ENCODE assay signal across 8 cellular contexts in genomic region chr17:46978489-46979022, GRCh38. TPM values are rescaled to one million over a fixed set of nuclear protein-coding genes. Genes with fewer than 3 reads are reported as not detected.
DNase-seq lines count a peak whose midpoint lies in the region; FAIRE-seq and TF ChIP-seq lines count a peak whose summit lies in the region.

No MANE protein-coding gene starts in this region.

- H3K36me3 Mint-ChIP-seq in neural progenitor cell, result peaks cover 5% of the 10 kb centered on the region

- no peak overlapping the region for H3K27ac Mint-ChIP-seq in neural progenitor cell

- CTCF ChIA-PET in endothelial cell of umbilical vein (lab: Charles Lee), result interaction anchor here (1.7 kb wide), 1 partner anchor 35 kb away, joined by 7 read pairs; no protein-coding TSS in a partner anchor

- dilution Hi-C loops in endothelial cell of umbilical vein (cut with MboI; ENCODE audit: extremely low pct_ligation_motif_present, low sequenced_read_pairs), result no loop called here

- H3K27ac ChIP-seq in SJSA1, result no peak overlapping the region
- no peak overlapping the region for H3K27ac ChIP-seq in endothelial cell of umbilical vein (ENCODE audit: insufficient read depth, low read depth, low read length)
- H3K27ac ChIP-seq in neural progenitor cell, result no peak overlapping the region

- H3K9me3 ChIP-seq in ES-I3 (ENCODE audit: control insufficient read depth, insufficient read depth, low read length) (no peaks in the 10 kb centered on the region), SJSA1 (replicated peaks) (peaks cover 10% of the 10 kb centered on the region), endothelial cell of umbilical vein (replicated peaks; ENCODE audit: control insufficient read depth, insufficient read depth, low read length) (no peaks in the 10 kb centered on the region), neural progenitor cell (ENCODE audit: low read depth) (no peaks in the 10 kb centered on the region)

- H2AFZ ChIP-seq in endothelial cell of umbilical vein (ENCODE audit: low read depth, low read length) (peak overlapping the region; percentile 83), neural progenitor cell (replicated peaks) (peak overlapping the region; percentile 81)

- H3K4me2 ChIP-seq in endothelial cell of umbilical vein (ENCODE audit: insufficient read depth, low read length) (peak overlapping the region; percentile 79), neural progenitor cell (peak overlapping the region; percentile 96)

- no peak for FAIRE-seq in endothelial cell of umbilical vein (lab: Jason Lieb, UNC)

- H3K27me3 ChIP-seq in SJSA1 (replicated peaks) (peaks cover 68% of the 10 kb centered on the region), endothelial cell of umbilical vein (ENCODE audit: control insufficient read depth in 2 of 2, insufficient read depth in 2 of 2, low read length in 2 of 2) (peaks cover 34 to 44% of the 10 kb centered on the region in 2 experiments), neural progenitor cell (peaks cover 51% of the 10 kb centered on the region)

- intact Hi-C loops in endothelial cell of umbilical vein (cut with micrococcal nuclease), result no loop called here

- H3F3A ChIP-seq in neural progenitor cell (ENCODE audit: low read depth), result peaks cover 34% of the 10 kb centered on the region

- TF ChIP-seq CTCF in endothelial cell of umbilical vein (IDR thresholded peaks at IDR 0.05; ENCODE audit: extremely low read depth in 1 of 2, insufficient read depth in 1 of 2, low read depth in 1 of 2, low read length in 2 of 2), result no peak
- no peak for TF ChIP-seq CTCF in neural progenitor cell (IDR thresholded peaks at IDR 0.05)

- H3K4me1 ChIP-seq in ES-I3 (ENCODE audit: insufficient read depth, low read length) (peaks cover 22% of the 10 kb centered on the region), SJSA1 (replicated peaks) (peaks cover 18% of the 10 kb centered on the region), endothelial cell of umbilical vein (ENCODE audit: control insufficient read depth, extremely low read depth, insufficient read depth, low read length) (peaks cover 9% of the 10 kb centered on the region), neural progenitor cell (peaks cover 16% of the 10 kb centered on the region)

- TF ChIP-seq POLR2A in endothelial cell of umbilical vein (IDR thresholded peaks at IDR 0.05; ENCODE audit: low read depth, low read length), result no peak

- DNase-seq in SJSA1 (ENCODE audit: low read depth in 1 of 2, low spot score in 2 of 2) (no peak), endothelial cell of umbilical vein (ENCODE audit: low read depth, low spot score) (no peak), neural progenitor cell (ENCODE audit: low spot score) (peak; percentile 60), NCI-H1694 (lab: John Stamatoyannopoulos, UW) (no peak), H4 (ENCODE audit: low spot score) (no peak), kidney tubule cell (ENCODE audit: low spot score) (no peak)
- DNase-seq in activated CD4-positive, CD25-positive, alpha-beta regulatory T cell treated with anti-CD3 and anti-CD28 coated beads, Interleukin-2, amount 50 U/mL, for 72 hours, result no peak

- BruUV-seq in endothelial cell of umbilical vein (replicated peaks; lab: Mats Ljungman, UMichigan), result no TSS peak

- H4K20me1 ChIP-seq in endothelial cell of umbilical vein (replicated peaks; ENCODE audit: control insufficient read depth, extremely low read depth, insufficient read depth, low read length) (no peaks in the 10 kb centered on the region), neural progenitor cell (ENCODE audit: low read depth) (no peaks in the 10 kb centered on the region)

- H3K4me3 Mint-ChIP-seq in neural progenitor cell, result peak overlapping the region; percentile 96

- peaks cover 32% of the 10 kb centered on the region for H3K27me3 Mint-ChIP-seq in neural progenitor cell (ENCODE audit: insufficient read depth, low read depth)

- H3K79me2 ChIP-seq in endothelial cell of umbilical vein (ENCODE audit: control insufficient read depth, insufficient read depth, low read length), result no peaks in the 10 kb centered on the region
- no peaks in the 10 kb centered on the region for H3K79me2 ChIP-seq in neural progenitor cell (ENCODE audit: low read depth)

- peaks cover 35% of the 10 kb centered on the region for H3K4me1 Mint-ChIP-seq in neural progenitor cell

- H3K4me3 ChIP-seq in SJSA1, result peak overlapping the region; percentile 34
- peak overlapping the region; percentile 24 to 46 (median 42) for H3K4me3 ChIP-seq in endothelial cell of umbilical vein (replicated peaks in 1 of 3; ENCODE audit: insufficient read depth in 1 of 3, low read depth in 1 of 3, low read length in 3 of 3)
- H3K4me3 ChIP-seq in neural progenitor cell, result peak overlapping the region; percentile 61

- H3K9me3 Mint-ChIP-seq in neural progenitor cell, result no peaks in the 10 kb centered on the region

- POLR2A ChIA-PET in endothelial cell of umbilical vein (lab: Charles Lee), result interaction anchor here (0.6 kb wide), 1 partner anchor 173 kb away, joined by 3 read pairs; no protein-coding TSS in a partner anchor

- no peaks in the 10 kb centered on the region for H3K9me1 ChIP-seq in endothelial cell of umbilical vein (replicated peaks; ENCODE audit: control insufficient read depth, extremely low read depth, insufficient read depth, low read length)

- peak overlapping the region; percentile 64 for H3K9ac ChIP-seq in ES-I3 (ENCODE audit: low read depth, low read length)
- no peak overlapping the region for H3K9ac ChIP-seq in endothelial cell of umbilical vein (replicated peaks; ENCODE audit: extremely low read depth, insufficient read depth, low read length)
- H3K9ac ChIP-seq in neural progenitor cell, result no peak overlapping the region

- H3K36me3 ChIP-seq in ES-I3 (ENCODE audit: insufficient read depth, low read length) (no peaks in the 10 kb centered on the region), SJSA1 (no peaks in the 10 kb centered on the region), endothelial cell of umbilical vein (ENCODE audit: control insufficient read depth in 2 of 2, extremely low read depth in 1 of 2, insufficient read depth in 2 of 2, low read length in 2 of 2) (no peaks in the 10 kb centered on the region), neural progenitor cell (no peaks in the 10 kb centered on the region)

TF ChIP-seq in endothelial cell of umbilical vein, 7 proteins besides CTCF, POLR2A, EP300 and RAD21:
- peak; percentile 70 for TF ChIP-seq EZH2 (IDR thresholded peaks at IDR 0.05; ENCODE audit: borderline replicate concordance, low read depth, low read length, severe bottlenecking)
- no peak for TF ChIP-seq JUN (IDR thresholded peaks at IDR 0.05; ENCODE audit: borderline replicate concordance, insufficient read depth, insufficient read length, low read depth)

RNA-seq across cellular contexts. Expression of gene RPRML, which starts 0.5 kb away (rescaled TPM):
- not detected in 2 replicates for total RNA-seq in SJSA1 (2014; rRNA removed; shearing (Covaris generic))
- total RNA-seq in endothelial cell of umbilical vein, result not detected in 2 replicates
- polyA plus RNA-seq in endothelial cell of umbilical vein, result 0.08 and 0.16 TPM in 2 replicates
- polyA plus RNA-seq in endothelial cell of umbilical vein (2011; cell fraction: cytosol; rRNA removed), result 0.06 TPM in 1 of 2 replicates, not detected in the other
- not detected in 2 replicates for polyA plus RNA-seq in endothelial cell of umbilical vein (2011; cell fraction: nucleus; rRNA removed)
- polyA plus RNA-seq in endothelial cell of umbilical vein (2012), result not detected in 2 replicates
- not detected in 2 replicates for polyA minus RNA-seq in endothelial cell of umbilical vein
- polyA minus RNA-seq in endothelial cell of umbilical vein (2011; cell fraction: cytosol; rRNA and poly(A)+ RNA removed), result not detected
- polyA minus RNA-seq in endothelial cell of umbilical vein (2011; cell fraction: nucleus; rRNA and poly(A)+ RNA removed), result not detected in 2 replicates
- total RNA-seq in neural progenitor cell (ENCODE audit: low replicate concordance), result 0.65 TPM in 1 of 2 replicates, not detected in the other
- total RNA-seq in H4 (2014; rRNA removed; shearing (Covaris generic)), result 0.82 and 1.3 TPM in 2 replicates

RNA-seq across cellular contexts. Expression of gene GOSR2, which starts 55.6 kb away (rescaled TPM):
- 55.4 and 71.9 TPM in 2 replicates for total RNA-seq in SJSA1 (2014; rRNA removed; shearing (Covaris generic))
- total RNA-seq in endothelial cell of umbilical vein (53.0 and 54.7 TPM in 2 replicates), neural progenitor cell (ENCODE audit: low replicate concordance) (29.2 and 33.6 TPM in 2 replicates)
- polyA plus RNA-seq in endothelial cell of umbilical vein, result 42.9 and 48.6 TPM in 2 replicates
- 50.7 and 53.7 TPM in 2 replicates for polyA plus RNA-seq in endothelial cell of umbilical vein (2011; cell fraction: cytosol; rRNA removed)
- 72.9 and 74.5 TPM in 2 replicates for polyA plus RNA-seq in endothelial cell of umbilical vein (2011; cell fraction: nucleus; rRNA removed)
- polyA plus RNA-seq in endothelial cell of umbilical vein (2012), result 51.1 and 55.5 TPM in 2 replicates
- 76.3 and 83.2 TPM in 2 replicates for polyA minus RNA-seq in endothelial cell of umbilical vein
- polyA minus RNA-seq in endothelial cell of umbilical vein (2011; cell fraction: cytosol; rRNA and poly(A)+ RNA removed), result 13.9 TPM
- polyA minus RNA-seq in endothelial cell of umbilical vein (2011; cell fraction: nucleus; rRNA and poly(A)+ RNA removed), result 67.3 and 90.9 TPM in 2 replicates
- 45.7 and 52.8 TPM in 2 replicates for total RNA-seq in H4 (2014; rRNA removed; shearing (Covaris generic))
